In genomic region chr12:124862768-124863408, GRCh38 we compare ENCODE assay signal across 8 cellular contexts. TPM values are rescaled to one million over a fixed set of nuclear protein-coding genes. Genes with fewer than 3 reads are reported as not detected.
DNase-seq lines count a peak whose midpoint lies in the region; ATAC-seq, FAIRE-seq and TF ChIP-seq lines count a peak whose summit lies in the region.

No MANE protein-coding gene starts in this region.

- H3K9ac ChIP-seq in NT2/D1 (ENCODE audit: insufficient read length, low read depth): peak overlapping the region; percentile 92
- peak overlapping the region; percentile 78 for H3K9ac ChIP-seq in GM12878 (ENCODE audit: control insufficient read depth, insufficient read depth, low read length)

- peak overlapping the region; percentile 92 for H3K4me2 ChIP-seq in GM12878 (ENCODE audit: control insufficient read depth, insufficient read depth)

- POLR2A ChIA-PET in activated CD4-positive, alpha-beta T cell treated with anti-CD3 and anti-CD28 coated beads for 36 hours (lab: Charles Lee): no interaction called here
- POLR2A ChIA-PET in GM12878 (lab: Charles Lee): interaction anchor here (0.7 to 3.4 kb wide), 9 partner anchors 34 to 89 kb away, joined by 3 to 20 read pairs (median 5); partner anchors contain the start of gene UBC

- DNase-seq in activated CD4-positive, alpha-beta T cell treated with anti-CD3 and anti-CD28 coated beads for 36 hours: peak; percentile 52
- DNase-seq in activated CD4-positive, alpha-beta T cell treated with anti-CD3 and anti-CD28 coated beads, Interleukin-2, amount 50 U/mL, for 4 hours: no peak
- no peak for DNase-seq in NT2/D1 (ENCODE audit: low read depth, low spot score)
- no peak for DNase-seq in GM12878 (ENCODE audit: low read depth, low spot score)
- no peak for DNase-seq in immature natural killer cell
- peak; percentile 72 for DNase-seq in small intestine
- DNase-seq in NCI-H128 (lab: John Stamatoyannopoulos, UW; ENCODE audit: unreplicated experiment): no peak

- SMC1A ChIA-PET in GM12878 (lab: Charles Lee; ENCODE audit: uncharacterized antibody, unreplicated experiment): interaction anchor here (0.8 to 4.2 kb wide), 13 partner anchors 22 to 88 kb away, joined by 3 to 21 read pairs (median 7); no protein-coding TSS in a partner anchor

- no peaks in the 10 kb centered on the region for H4K20me1 ChIP-seq in GM12878 (ENCODE audit: control insufficient read depth, insufficient read depth)

- no peaks in the 10 kb centered on the region for H3K9me3 Mint-ChIP-seq in activated CD4-positive, alpha-beta T cell treated with anti-CD3 and anti-CD28 coated beads for 36 hours (ENCODE audit: low read depth)
- peaks cover 0 to 2% (median 0%) of the 10 kb centered on the region in 6 donors for H3K9me3 Mint-ChIP-seq in immature natural killer cell

- RAD21 ChIA-PET in GM12878 (lab: Charles Lee; ENCODE audit: unreplicated experiment): interaction anchor here (1.1 to 6.3 kb wide), 9 partner anchors 13 to 89 kb away, joined by 3 to 46 read pairs (median 7); partner anchors contain the start of gene UBC

- in situ Hi-C loops in GM12878 (cut with MboI): no loop called here

- H3K9me3 ChIP-seq in NT2/D1 (ENCODE audit: insufficient read depth, low read length): no peaks in the 10 kb centered on the region
- H3K9me3 ChIP-seq in GM12878 (replicated peaks; ENCODE audit: control insufficient read depth, insufficient read depth, low read length): no peaks in the 10 kb centered on the region
- no peaks in the 10 kb centered on the region for H3K9me3 ChIP-seq in small intestine (ENCODE audit: control insufficient read depth, low read depth)

- TF ChIP-seq CTCF in GM12878 (IDR thresholded peaks at IDR 0.05 in 2 of 3, conservative IDR thresholded peaks at IDR 0.05 in 1 of 3; ENCODE audit: control insufficient read depth in 2 of 3, extremely low read depth in 1 of 3, insufficient read depth in 1 of 3, low read depth in 3 of 3, low read length in 3 of 3): no peak

- H3K27ac Mint-ChIP-seq in activated CD4-positive, alpha-beta T cell treated with anti-CD3 and anti-CD28 coated beads for 36 hours: no peak overlapping the region
- H3K27ac Mint-ChIP-seq in immature natural killer cell: peak overlapping the region in 2 of 6 donors; percentile 43 to 45

- peak overlapping the region; percentile 66 for H2AFZ ChIP-seq in GM12878 (ENCODE audit: control insufficient read depth, low read depth, low read length)

- TF ChIP-seq POLR2A in GM12878 (IDR thresholded peaks at IDR 0.05; ENCODE audit: low read depth, low read length): no peak

- BruUV-seq in GM12878 (replicated peaks; lab: Mats Ljungman, UMichigan): no TSS peak

- H3K79me2 ChIP-seq in GM12878 (ENCODE audit: control insufficient read depth, insufficient read depth, low read length): peaks cover 52% of the 10 kb centered on the region

- H3K4me3 Mint-ChIP-seq in activated CD4-positive, alpha-beta T cell treated with anti-CD3 and anti-CD28 coated beads for 36 hours: peak overlapping the region; percentile 76
- peak overlapping the region; percentile 60 to 80 (median 71) for H3K4me3 Mint-ChIP-seq in immature natural killer cell

- H3K27ac ChIP-seq in GM12878 (ENCODE audit: control insufficient read depth, insufficient read depth) (peak overlapping the region; percentile 80), small intestine (ENCODE audit: low read depth in 1 of 2, low read length in 1 of 2) (peak overlapping the region in 1 of 2 donors; percentile 71)

- intact Hi-C loops in activated CD4-positive, alpha-beta T cell treated with anti-CD3 and anti-CD28 coated beads for 36 hours (cut with DNase I, micrococcal nuclease): loop anchor here (1.0 to 5.0 kb wide), 7 partner anchors 36 to 296 kb away; partner anchors contain the start of gene NCOR2 (in 1 of the 2)
- intact Hi-C loops in GM12878 (cut with micrococcal nuclease; ENCODE audit: unreplicated experiment): loop anchor here (1.0 to 2.0 kb wide), 3 partner anchors 36 to 89 kb away; no protein-coding TSS in a partner anchor

- H3K4me3 ChIP-seq in NT2/D1 (ENCODE audit: insufficient read length, low read depth) (peak overlapping the region; percentile 88), GM12878 (peak overlapping the region; percentile 97), small intestine (ENCODE audit: low read depth in 1 of 2, low read length in 2 of 2) (peak overlapping the region; percentile 54 to 87)

- CTCF ChIA-PET in activated CD4-positive, alpha-beta T cell treated with anti-CD3 and anti-CD28 coated beads for 36 hours (lab: Charles Lee): interaction anchor here (1.0 to 1.1 kb wide), 3 partner anchors 9 to 44 kb away, joined by 3 read pairs; no protein-coding TSS in a partner anchor
- CTCF ChIA-PET in GM12878 (lab: Yijun Ruan, JAX): interaction anchor here (0.5 to 5.5 kb wide), 7 partner anchors 35 to 1969 kb away, joined by 3 to 48 read pairs (median 5); no protein-coding TSS in a partner anchor

- no peak for TF ChIP-seq EP300 in GM12878 (IDR thresholded peaks at IDR 0.05; ENCODE audit: borderline replicate concordance in 1 of 2, control insufficient read depth in 1 of 2, low read depth in 2 of 2, low read length in 2 of 2)

- H3K4me1 ChIP-seq in NT2/D1 (ENCODE audit: insufficient read depth, insufficient read length): peaks cover 10% of the 10 kb centered on the region
- peaks cover 8% of the 10 kb centered on the region for H3K4me1 ChIP-seq in GM12878 (ENCODE audit: control insufficient read depth, insufficient read depth, low read length)
- H3K4me1 ChIP-seq in small intestine (ENCODE audit: control insufficient read depth in 2 of 2, insufficient read depth in 1 of 2, low read depth in 1 of 2, low read length in 1 of 2): no peaks in the 10 kb centered on the region

- H3K36me3 Mint-ChIP-seq in activated CD4-positive, alpha-beta T cell treated with anti-CD3 and anti-CD28 coated beads for 36 hours (ENCODE audit: low read depth): no peaks in the 10 kb centered on the region
- H3K36me3 Mint-ChIP-seq in immature natural killer cell: no peaks in the 10 kb centered on the region

- peak; percentile 24 for ATAC-seq in activated CD4-positive, alpha-beta T cell treated with anti-CD3 and anti-CD28 coated beads for 36 hours
- ATAC-seq in HG02678 (IDR thresholded peaks at IDR 0.05; ENCODE audit: unreplicated experiment): peak; percentile 35
- peak; percentile 56 for ATAC-seq in GM12878

- FAIRE-seq in GM12878 (lab: Jason Lieb, UNC): no peak
- FAIRE-seq in small intestine (lab: Jason Lieb, UNC): no peak

- H3K36me3 ChIP-seq in NT2/D1 (ENCODE audit: insufficient read depth, insufficient read length, low read length): peaks cover 27% of the 10 kb centered on the region
- H3K36me3 ChIP-seq in GM12878 (ENCODE audit: control insufficient read depth in 2 of 2, insufficient read depth in 2 of 2, low read length in 1 of 2): no peaks in the 10 kb centered on the region; a peak in 1 of 4 replicates
- no peaks in the 10 kb centered on the region for H3K36me3 ChIP-seq in small intestine (ENCODE audit: control insufficient read depth in 2 of 2, insufficient read depth in 2 of 2, low read length in 2 of 2)

- peaks cover 21% of the 10 kb centered on the region for H3K4me1 Mint-ChIP-seq in activated CD4-positive, alpha-beta T cell treated with anti-CD3 and anti-CD28 coated beads for 36 hours
- H3K4me1 Mint-ChIP-seq in immature natural killer cell: peaks cover 17 to 19% of the 10 kb centered on the region in 2 donors

- peaks cover 8% of the 10 kb centered on the region for H3K27me3 ChIP-seq in NT2/D1 (ENCODE audit: insufficient read depth, insufficient read length)
- H3K27me3 ChIP-seq in GM12878 (replicated peaks in 1 of 2; ENCODE audit: control insufficient read depth in 2 of 2, insufficient read depth in 2 of 2, low read length in 1 of 2): no peaks in the 10 kb centered on the region
- no peaks in the 10 kb centered on the region for H3K27me3 ChIP-seq in small intestine (ENCODE audit: control insufficient read depth in 2 of 2, insufficient read depth in 2 of 2, low read length in 2 of 2)

- no peaks in the 10 kb centered on the region for H3K27me3 Mint-ChIP-seq in activated CD4-positive, alpha-beta T cell treated with anti-CD3 and anti-CD28 coated beads for 36 hours
- H3K27me3 Mint-ChIP-seq in immature natural killer cell (ENCODE audit: low read depth in 3 of 3): peaks cover 0 to 2% (median 0%) of the 10 kb centered on the region in 3 donors

- TF ChIP-seq RAD21 in GM12878 (IDR thresholded peaks at IDR 0.05; ENCODE audit: insufficient read depth, low read depth, low read length): no peak

- 1% methylated on average over 15 of the region's 22 CpGs for WGBS in GM12878 (ENCODE audit: insufficient coverage, insufficient replicate concordance, low lambda C conversion rate, missing lambda C conversion rate)
- WGBS in small intestine, 3 donors: 8 to 15% (median 11%) methylated on average over 20 to 22 of the region's 22 CpGs

RNA-seq across cellular contexts. Expression of gene SCARB1, which starts 0.8 kb away (rescaled TPM):
- total RNA-seq in activated CD4-positive, alpha-beta T cell treated with anti-CD3 and anti-CD28 coated beads for 36 hours: 10 to 100 TPM; 22.9 to 24.1 TPM
- 359 and 403 TPM in 2 replicates for total RNA-seq in GM12878 (2013; cell fraction: nucleolus; rRNA removed)
- 46.5 and 51.4 TPM in 2 replicates for total RNA-seq in GM12878 (2014; rRNA removed)
- 27.9 and 29.9 TPM in 2 replicates for total RNA-seq in GM12878 (2014; rRNA removed; fragmentation: Illumina TruSeq; extraction: Trizol)
- total RNA-seq in GM12878 (2021): 102 and 104 TPM in 2 replicates
- polyA plus RNA-seq in GM12878 (2011; ENCODE audit: low read depth): 27.3 TPM
- 50.6 and 89.3 TPM in 2 replicates for polyA plus RNA-seq in GM12878 (2011; rRNA removed)
- 131 and 137 TPM in 2 replicates for polyA plus RNA-seq in GM12878 (2011; cell fraction: cytosol; rRNA removed)
- polyA plus RNA-seq in GM12878 (2011; cell fraction: nucleus; rRNA removed): 542 and 556 TPM in 2 replicates
- 61.4 and 89.0 TPM in 2 replicates for polyA plus RNA-seq in GM12878 (2012)
- polyA plus RNA-seq in GM12878 (2014; fragmentation: Illumina TruSeq; extraction: Trizol): 66.0 and 78.8 TPM in 2 replicates
- polyA plus RNA-seq in GM12878 (2014; fragmentation: Nextera tagmentation; extraction: Ambion mirVana): 1 to 10 TPM in 1 of 2 experiments, under 1 TPM in 1; 0.34 to 3.3 TPM
- 81.4 and 89.5 TPM in 2 replicates for polyA plus RNA-seq in GM12878 (2014; rRNA removed)
- 10 to 100 TPM; 62.8 to 63.3 TPM for polyA plus RNA-seq in GM12878 (2016; fragmentation: Nextera tagmentation; extraction: Ambion mirVana)
- 89.0 and 116 TPM in 2 replicates for polyA minus RNA-seq in GM12878 (2011; rRNA and poly(A)+ RNA removed)
- 31.7 and 37.7 TPM in 2 replicates for polyA minus RNA-seq in GM12878 (2011; cell fraction: cytosol; rRNA and poly(A)+ RNA removed)
- polyA minus RNA-seq in GM12878 (2011; cell fraction: nucleus; rRNA and poly(A)+ RNA removed): 70.1 and 83.4 TPM in 2 replicates
- 10 to 100 TPM in 1 of 3 donors, 1 to 10 TPM in 2; 1.3 to 10.5 (median 2.4) TPM for polyA plus RNA-seq in immature natural killer cell
- polyA plus RNA-seq in small intestine: 100 to 1,000 TPM in 2 of 3 donors, 10 to 100 TPM in 1; 41.9 to 230 (median 181) TPM

RNA-seq across cellular contexts. Expression of gene UBC, which starts 51.6 kb away (rescaled TPM):
- total RNA-seq in activated CD4-positive, alpha-beta T cell treated with anti-CD3 and anti-CD28 coated beads for 36 hours: 100 to 1,000 TPM; 809 to 936 TPM
- 329 and 366 TPM in 2 replicates for total RNA-seq in GM12878 (2013; cell fraction: nucleolus; rRNA removed)
- total RNA-seq in GM12878 (2014; rRNA removed) (883 and 944 TPM in 2 replicates), GM12878 (2014; rRNA removed; fragmentation: Illumina TruSeq; extraction: Trizol) (816 and 821 TPM in 2 replicates), GM12878 (2021) (736 and 799 TPM in 2 replicates)
- 1,550 TPM for polyA plus RNA-seq in GM12878 (2011; ENCODE audit: low read depth)
- polyA plus RNA-seq in GM12878 (2011; rRNA removed) (1,270 and 1,666 TPM in 2 replicates), GM12878 (2014; fragmentation: Illumina TruSeq; extraction: Trizol) (973 and 1,123 TPM in 2 replicates), GM12878 (2014; fragmentation: Nextera tagmentation; extraction: Ambion mirVana) (1,000 to 10,000 TPM in 1 of 2 experiments, 100 to 1,000 TPM in 1; 785 to 1,214 TPM), GM12878 (2014; rRNA removed) (610 and 653 TPM in 2 replicates), GM12878 (2016; fragmentation: Nextera tagmentation; extraction: Ambion mirVana) (100 to 1,000 TPM; 866 to 909 TPM), immature natural killer cell (1,000 to 10,000 TPM in 2 of 3 donors, 100 to 1,000 TPM in 1; 977 to 1,715 (median 1,389) TPM), small intestine (1,000 to 10,000 TPM in 2 of 3 donors, 100 to 1,000 TPM in 1; 806 to 1,948 (median 1,527) TPM)
- 1,638 and 1,774 TPM in 2 replicates for polyA plus RNA-seq in GM12878 (2011; cell fraction: cytosol; rRNA removed)
- 1,319 and 1,377 TPM in 2 replicates for polyA plus RNA-seq in GM12878 (2011; cell fraction: nucleus; rRNA removed)
- polyA plus RNA-seq in GM12878 (2012): 962 and 1,441 TPM in 2 replicates
- polyA minus RNA-seq in GM12878 (2011; rRNA and poly(A)+ RNA removed): 980 and 1,147 TPM in 2 replicates
- polyA minus RNA-seq in GM12878 (2011; cell fraction: cytosol; rRNA and poly(A)+ RNA removed): 232 and 279 TPM in 2 replicates
- polyA minus RNA-seq in GM12878 (2011; cell fraction: nucleus; rRNA and poly(A)+ RNA removed): 143 and 182 TPM in 2 replicates

Comparison
In these comparisons a context has a peak if more than half of its experiments do, and no peak if none do; other contexts are left out.
1. DNase-seq: peak in activated CD4-positive, alpha-beta T cell treated with anti-CD3 and anti-CD28 coated beads for 36 hours (single experiment) and small intestine (single experiment); none in activated CD4-positive, alpha-beta T cell treated with anti-CD3 and anti-CD28 coated beads, Interleukin-2, amount 50 U/mL, for 4 hours (0 of 2), NT2/D1 (single experiment), GM12878 (single experiment), immature natural killer cell (0 of 3) and NCI-H128 (single experiment).
2. Peak in every context shown above with its lines, with median percentiles within 50 percentile points of each other: ATAC-seq and H3K4me3 ChIP-seq.